1 cellular context compared by ENCODE assay signal in the genomic region with DNA sequence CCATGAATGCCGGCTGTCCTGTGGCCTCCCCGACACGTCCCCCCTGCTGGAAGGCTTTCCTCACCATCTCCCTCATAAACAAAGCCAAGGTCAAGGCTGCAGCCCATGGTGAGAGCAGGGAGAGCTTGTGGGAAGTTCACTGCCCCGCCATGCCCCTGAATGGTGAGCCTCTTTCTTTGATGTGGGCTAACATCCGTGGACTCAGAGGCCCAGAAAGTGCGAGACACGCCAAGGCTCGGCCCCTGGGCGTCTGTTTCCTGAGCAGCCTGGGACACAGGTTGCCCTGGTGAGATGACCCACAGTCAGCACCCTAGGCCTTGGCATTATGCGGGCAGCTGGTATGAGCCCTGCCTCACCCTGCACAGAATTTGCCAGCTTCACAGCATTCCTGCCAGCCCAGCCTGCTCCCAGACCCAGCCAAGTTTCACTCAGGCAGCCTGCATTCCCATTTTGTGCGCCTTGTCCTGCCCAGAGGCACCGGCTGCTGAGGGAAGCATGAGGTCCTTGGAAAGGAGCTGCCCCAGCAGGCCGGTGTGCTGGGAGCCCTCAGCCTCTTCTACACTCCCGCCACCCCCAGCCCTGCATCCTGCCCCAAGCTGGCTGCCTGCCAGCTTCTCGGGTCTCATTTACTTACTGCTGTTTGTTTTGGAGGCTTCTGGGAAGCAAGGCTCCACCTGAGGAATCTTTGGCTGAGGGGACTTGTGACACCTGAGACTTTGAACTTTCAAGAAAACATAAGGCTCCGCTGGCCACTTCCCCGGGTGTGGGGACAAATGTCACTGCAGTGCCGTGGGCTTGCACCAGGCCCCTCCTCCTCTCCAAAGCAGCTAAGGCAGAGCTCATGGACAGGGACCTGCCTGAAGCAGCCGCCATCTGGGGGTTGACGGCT.
A peak's percentile ranks its signal among the peaks of the same experiment; 100 is the strongest.
TF ChIP-seq lines count a peak whose summit lies in the region.

No MANE protein-coding gene starts in this region.

TF ChIP-seq in HepG2, 621 proteins besides CTCF, POLR2A, EP300 and RAD21 (continued from another document and continues in another):
- TF ChIP-seq ZC3H4 (CRISPR knock-in tag; IDR thresholded peaks at IDR 0.05; ENCODE audit: borderline replicate concordance), result no peak
- no peak for TF ChIP-seq ZNF790 (CRISPR knock-in tag; IDR thresholded peaks at IDR 0.05; ENCODE audit: borderline replicate concordance)
- no peak for TF ChIP-seq MAFG (CRISPR knock-in tag; IDR thresholded peaks at IDR 0.05)
- TF ChIP-seq SOX13 (IDR thresholded peaks at IDR 0.05), result no peak; the same call in none of the 2 replicates
- peak in 1 of 2 experiments; percentile 93; a peak in 2 of 4 replicates for TF ChIP-seq SOX13 (CRISPR knock-in tag; conservative IDR thresholded peaks at IDR 0.05 in 1 of 2, IDR thresholded peaks at IDR 0.05 in 1 of 2)
- TF ChIP-seq PRDM15 (CRISPR knock-in tag; IDR thresholded peaks at IDR 0.05), result no peak
- TF ChIP-seq, protein P1, sequence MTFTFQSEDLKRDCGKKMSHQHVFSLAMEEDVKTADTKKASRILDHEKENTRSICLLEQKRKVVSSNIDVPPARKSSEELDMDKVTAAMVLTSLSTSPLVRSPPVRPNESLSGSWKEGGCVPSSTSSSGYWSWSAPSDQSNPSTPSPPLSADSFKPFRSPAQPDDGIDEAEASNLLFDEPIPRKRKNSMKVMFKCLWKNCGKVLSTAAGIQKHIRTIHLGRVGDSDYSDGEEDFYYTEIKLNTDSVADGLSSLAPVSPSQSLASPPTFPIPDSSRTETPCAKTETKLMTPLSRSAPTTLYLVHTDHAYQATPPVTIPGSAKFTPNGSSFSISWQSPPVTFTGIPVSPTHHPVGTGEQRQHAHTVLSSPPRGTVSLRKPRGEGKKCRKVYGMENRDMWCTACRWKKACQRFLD (CRISPR knock-in tag; IDR thresholded peaks at IDR 0.05; ENCODE audit: borderline replicate concordance), result no peak
- peak; percentile 74 for TF ChIP-seq ARNTL (CRISPR knock-in tag; IDR thresholded peaks at IDR 0.05)
- TF ChIP-seq MLX (CRISPR knock-in tag; IDR thresholded peaks at IDR 0.05), result peak; percentile 89; the same call in 1 of the 2 replicates
- TF ChIP-seq MEIS1 (CRISPR knock-in tag; IDR thresholded peaks at IDR 0.05; ENCODE audit: borderline replicate concordance), result peak; percentile 74; the same call in 1 of the 2 replicates
- 0 out of 2 replicates have a peak, but pooled peaks have one; percentile 63 for TF ChIP-seq ZNF136 (CRISPR knock-in tag; IDR thresholded peaks at IDR 0.05; ENCODE audit: low read depth)
- TF ChIP-seq ZNF142 (CRISPR knock-in tag; IDR thresholded peaks at IDR 0.05), result no peak
- TF ChIP-seq JARID2 (CRISPR knock-in tag; IDR thresholded peaks at IDR 0.05; ENCODE audit: insufficient replicate concordance), result no peak
- TF ChIP-seq HOXA3 (CRISPR knock-in tag; IDR thresholded peaks at IDR 0.05), result peak; percentile 60; the same call in 1 of the 2 replicates
- no peak for TF ChIP-seq ZNF777 (CRISPR knock-in tag; IDR thresholded peaks at IDR 0.05)
- peak; percentile 96 for TF ChIP-seq ZNF609 (CRISPR knock-in tag; IDR thresholded peaks at IDR 0.05; ENCODE audit: borderline replicate concordance)
- no peak for TF ChIP-seq TIGD3 (CRISPR knock-in tag; IDR thresholded peaks at IDR 0.05; ENCODE audit: borderline replicate concordance)
- TF ChIP-seq THYN1 (CRISPR knock-in tag; IDR thresholded peaks at IDR 0.05; ENCODE audit: borderline replicate concordance, low read depth), result no peak
- TF ChIP-seq CREB1 (IDR thresholded peaks at IDR 0.05), result no peak
- peak; percentile 45; the same call in 1 of the 2 replicates for TF ChIP-seq CREB1 (CRISPR knock-in tag; IDR thresholded peaks at IDR 0.05)
- TF ChIP-seq ZBTB3 (CRISPR knock-in tag; IDR thresholded peaks at IDR 0.05; ENCODE audit: borderline replicate concordance, low read depth), result no peak
- peak; percentile 33; the same call in 1 of the 2 replicates for TF ChIP-seq ZNF619 (CRISPR knock-in tag; IDR thresholded peaks at IDR 0.05)
- TF ChIP-seq UBTF (CRISPR knock-in tag; IDR thresholded peaks at IDR 0.05), result peak; percentile 76
- TF ChIP-seq TEAD3 (CRISPR knock-in tag; optimal IDR thresholded peaks at IDR 0.05; ENCODE audit: borderline replicate concordance), result peak; percentile 80
- TF ChIP-seq ZNF44 (CRISPR knock-in tag; IDR thresholded peaks at IDR 0.05), result peak; percentile 87; the same call in 1 of the 2 replicates
- no peak for TF ChIP-seq JUNB (CRISPR knock-in tag; IDR thresholded peaks at IDR 0.05; ENCODE audit: borderline replicate concordance)
- TF ChIP-seq ZFYVE20 (CRISPR knock-in tag; IDR thresholded peaks at IDR 0.05; ENCODE audit: borderline replicate concordance, low read depth), result no peak
- TF ChIP-seq PRPF4 (IDR thresholded peaks at IDR 0.05; ENCODE audit: low read depth, low read length, poor library complexity, severe bottlenecking), result no peak
- TF ChIP-seq CBX2 (IDR thresholded peaks at IDR 0.05; ENCODE audit: low read depth, low read length), result no peak
- peak; percentile 47; the same call in 1 of the 2 replicates for TF ChIP-seq CBX2 (CRISPR knock-in tag; IDR thresholded peaks at IDR 0.05; ENCODE audit: low read depth)
- no peak for TF ChIP-seq NCOA5 (CRISPR knock-in tag; IDR thresholded peaks at IDR 0.05)
- TF ChIP-seq ZNF674 (CRISPR knock-in tag; IDR thresholded peaks at IDR 0.05; ENCODE audit: low read depth), result no peak
